In genomic region chr9:469672-470040, GRCh38 we compare ENCODE assay signal across 8 cellular contexts. TPM values are rescaled to one million over a fixed set of nuclear protein-coding genes. Genes with fewer than 3 reads are reported as not detected.
DNase-seq lines count a peak whose midpoint lies in the region; ATAC-seq and TF ChIP-seq lines count a peak whose summit lies in the region.

No MANE protein-coding gene starts in this region.

- peak overlapping the region; percentile 88 for H3K4me2 ChIP-seq in SU-DHL-6 (ENCODE audit: low read depth, low read length, poor library complexity, severe bottlenecking)

- peak overlapping the region; percentile 93 for H3K27ac ChIP-seq in SU-DHL-6 (ENCODE audit: low read depth, low read length)

- no peaks in the 10 kb centered on the region for H3K9me3 ChIP-seq in SU-DHL-6 (ENCODE audit: insufficient read depth, low read length)

- H3K9me2 ChIP-seq in SU-DHL-6 (replicated peaks; ENCODE audit: insufficient read depth, low read length) = no peaks in the 10 kb centered on the region

- H3K79me2 ChIP-seq in SU-DHL-6 (ENCODE audit: insufficient read depth, low read length) = peaks cover 9% of the 10 kb centered on the region; the same call in 1 of the 2 replicates

- H3K27me3 ChIP-seq in SU-DHL-6 (ENCODE audit: low read length) = no peaks in the 10 kb centered on the region

- H4K20me1 ChIP-seq in SU-DHL-6 (ENCODE audit: low read depth, low read length) = no peaks in the 10 kb centered on the region

- H3K36me3 Mint-ChIP-seq in nephron progenitor cell (ENCODE audit: low read depth) = peaks cover 11% of the 10 kb centered on the region

- peaks cover 5% of the 10 kb centered on the region for H3K27me3 Mint-ChIP-seq in nephron progenitor cell (ENCODE audit: low read depth, poor library complexity)

- peaks cover 13% of the 10 kb centered on the region; the same call in 1 of the 2 replicates for H3K36me3 ChIP-seq in SU-DHL-6 (ENCODE audit: low read length)

- DNase-seq in Ammon's horn (ENCODE audit: low spot score) = peak; percentile 36
- peak; percentile 7 for DNase-seq in epithelial cell of esophagus (ENCODE audit: low read depth)
- DNase-seq in nephron progenitor cell = no peak
- no peak for DNase-seq in kidney glomerular epithelial cell (lab: John Stamatoyannopoulos, UW)
- no peak for DNase-seq in dermis blood vessel endothelial cell

- peak overlapping the region; percentile 75 for H2AFZ ChIP-seq in SU-DHL-6 (ENCODE audit: low read depth, low read length, severe bottlenecking)

- TF ChIP-seq CTCF in SU-DHL-6 (IDR thresholded peaks at IDR 0.05; ENCODE audit: insufficient read depth, low read length, poor library complexity, severe bottlenecking) (no peak), epithelial cell of esophagus (IDR thresholded peaks at IDR 0.05; ENCODE audit: insufficient read depth, low read depth, low read length, missing control alignments) (no peak), nephron progenitor cell (IDR thresholded peaks at IDR 0.05) (no peak)

- peaks cover 6% of the 10 kb centered on the region for H3K9me3 Mint-ChIP-seq in nephron progenitor cell

- H3K4me3 ChIP-seq in SU-DHL-6 (ENCODE audit: insufficient read depth, low read length, poor library complexity, severe bottlenecking) = peak overlapping the region; percentile 47
- H3K4me3 ChIP-seq in epithelial cell of esophagus (ENCODE audit: low read length) = peak overlapping the region; percentile 59

- H3K4me1 Mint-ChIP-seq in nephron progenitor cell = peaks cover 49% of the 10 kb centered on the region

- peaks cover 21% of the 10 kb centered on the region for H3F3A ChIP-seq in SU-DHL-6 (ENCODE audit: insufficient read depth)

- peak overlapping the region; percentile 92 for H3K4me3 Mint-ChIP-seq in nephron progenitor cell

- ATAC-seq in GM18517 (IDR thresholded peaks at IDR 0.05; ENCODE audit: unreplicated experiment) (peak; percentile 29), HG03060 (IDR thresholded peaks at IDR 0.05; ENCODE audit: low read depth, unreplicated experiment) (peak; percentile 3)

- peak overlapping the region; percentile 99 for H3K27ac Mint-ChIP-seq in nephron progenitor cell

- H3K9ac ChIP-seq in SU-DHL-6 (ENCODE audit: low read length) = peak overlapping the region; percentile 66

RNA-seq across cellular contexts. Expression of gene KANK1, which starts 34.8 kb away (rescaled TPM):
- 48.5 and 78.3 TPM in 2 replicates for total RNA-seq in dermis blood vessel endothelial cell

Comparison
In these comparisons a context has a peak if more than half of its experiments do, and no peak if none do; other contexts are left out.
1. DNase-seq: peak in Ammon's horn (single experiment) and epithelial cell of esophagus (single experiment); none in nephron progenitor cell (single experiment), kidney glomerular epithelial cell (single experiment) and dermis blood vessel endothelial cell (single experiment).